Comparison of ENCODE assay signal across 8 cellular contexts in genomic region chr7:138663741-138664710, GRCh38. TPM values are rescaled to one million over a fixed set of nuclear protein-coding genes. Genes with fewer than 3 reads are reported as not detected.
DNase-seq lines count a peak whose midpoint lies in the region; ATAC-seq and TF ChIP-seq lines count a peak whose summit lies in the region.

No MANE protein-coding gene starts in this region.

- H3K4me3 ChIP-seq in cardiac muscle cell, result peak overlapping the region; percentile 34
- H3K4me3 ChIP-seq in adrenal gland, result peak overlapping the region in 2 of 4 donors; percentile 33 to 59

- H3K27ac ChIP-seq in cardiac muscle cell (peak overlapping the region; percentile 94), adrenal gland (peak overlapping the region in 3 of 5 donors; percentile 26 to 49 (median 38))

- WGBS in adrenal gland, 4 donors, result 44 to 61% (median 51%) methylated on average over 51 to 59 of the region's 59 CpGs

- H3K27me3 ChIP-seq in cardiac muscle cell, result no peaks in the 10 kb centered on the region
- H3K27me3 ChIP-seq in adrenal gland, result no peaks in the 10 kb centered on the region

- intact Hi-C loops in Right ventricle myocardium inferior (cut with DNase I) (no loop called here), adrenal gland (cut with DNase I) (no loop called here)

- no peak for TF ChIP-seq POLR2A in adrenal gland (IDR thresholded peaks at IDR 0.05)

- ATAC-seq in Right ventricle myocardium inferior (no peak), HG03108 (IDR thresholded peaks at IDR 0.05; ENCODE audit: unreplicated experiment) (no peak), HG03045 (IDR thresholded peaks at IDR 0.05; ENCODE audit: unreplicated experiment) (no peak)

- H3K36me3 ChIP-seq in cardiac muscle cell (no peaks in the 10 kb centered on the region), adrenal gland (replicated peaks in 1 of 2) (no peaks in the 10 kb centered on the region)

- H3K4me1 ChIP-seq in cardiac muscle cell (ENCODE audit: low read depth) (peaks cover 69% of the 10 kb centered on the region), adrenal gland (replicated peaks in 1 of 2) (peaks cover 11 to 17% of the 10 kb centered on the region in 2 donors)

- H3K9me3 ChIP-seq in cardiac muscle cell (ENCODE audit: low read depth) (no peaks in the 10 kb centered on the region), adrenal gland (replicated peaks in 1 of 3) (no peaks in the 10 kb centered on the region)

- peak; percentile 22 to 51 for DNase-seq in cardiac muscle cell (ENCODE audit: low read depth in 1 of 2, low spot score in 1 of 2)
- no peak for DNase-seq in Right ventricle myocardium inferior (ENCODE audit: missing footprints)
- DNase-seq in adrenal gland, result peak in 2 of 7 donors; percentile 26 to 29
- peak; percentile 14 for DNase-seq in inferior parietal cortex (ENCODE audit: extremely low spot score)
- peak; percentile 6 for DNase-seq in smooth muscle cell of the brain vasculature (ENCODE audit: low read depth, low spot score)
- DNase-seq in middle frontal gyrus (ENCODE audit: extremely low spot score, low spot score), result no peak

- no peak for TF ChIP-seq CTCF in cardiac muscle cell (IDR thresholded peaks at IDR 0.05; ENCODE audit: low read depth, low read length)
- no peak for TF ChIP-seq CTCF in adrenal gland (IDR thresholded peaks at IDR 0.05)

RNA-seq across cellular contexts. Expression of gene SVOPL, which starts 37.1 kb away (rescaled TPM):
- total RNA-seq in cardiac muscle cell (1.6 and 2.3 TPM in 2 replicates), Right ventricle myocardium inferior (not detected), adrenal gland (1 to 10 TPM in 6 of 8 donors, under 1 TPM in 2; 0.54 to 4.8 (median 1.5) TPM)
- polyA plus RNA-seq in cardiac muscle cell (4.5 and 10.3 TPM in 2 replicates), adrenal gland (1 to 10 TPM; 1.3 to 3.0 (median 1.6) TPM)

Comparison
In these comparisons a context has a peak if more than half of its experiments do, and no peak if none do; other contexts are left out.
1. DNase-seq: peak in cardiac muscle cell (2 of 2), inferior parietal cortex (single experiment) and smooth muscle cell of the brain vasculature (single experiment); none in Right ventricle myocardium inferior (single experiment) and middle frontal gyrus (single experiment).